In the genomic region with DNA sequence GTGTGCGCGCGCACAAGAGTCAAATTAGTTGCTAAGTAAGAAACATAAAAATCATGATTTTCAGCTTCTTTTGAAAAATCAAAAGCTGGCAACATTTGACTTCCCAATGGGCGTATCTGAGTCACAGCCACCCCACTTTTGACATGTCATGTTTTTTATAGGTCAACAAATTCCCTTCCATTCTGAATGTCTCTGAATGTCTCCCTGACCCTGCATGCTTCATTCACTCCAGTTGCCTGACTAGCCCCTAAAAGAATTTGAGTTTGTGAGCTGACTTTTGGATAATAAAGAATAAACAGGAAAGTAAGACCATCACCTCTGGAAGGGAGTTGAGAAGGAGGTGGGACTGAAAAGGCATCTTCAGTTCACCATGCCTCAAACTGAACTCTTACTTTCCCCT, we compare ENCODE assay signal across 25 cellular contexts.
"Had no signal": no experiment of that assay in that cellular context is flagged by ENCODE, and none has a peak within 500 bp of the region (broad histone marks: within the 10 kb centered on the region; RNA-seq: fewer than 3 reads in every experiment).

No MANE protein-coding gene starts in this region.

- H3K4me3 ChIP-seq: coronary artery, dorsolateral prefrontal cortex had no signal

- H3K27ac ChIP-seq: brain microvascular endothelial cell, coronary artery, dorsolateral prefrontal cortex had no signal

- DNase-seq: activated CD4-positive, alpha-beta memory T cell treated with anti-CD3 and anti-CD28 coated beads for 36 hours; activated CD4-positive, alpha-beta T cell treated with anti-CD3 and anti-CD28 coated beads for 36 hours; activated CD4-positive, alpha-beta T cell treated with anti-CD3 and anti-CD28 coated beads, Interleukin-2, amount 10 ng/mL, durations not matched to agents 24 days and 14 days; activated CD4-positive, CD25-positive, alpha-beta regulatory T cell; activated CD4-positive, CD25-positive, alpha-beta regulatory T cell treated with anti-CD3 and anti-CD28 coated beads, Interleukin-2, amount 50 U/mL, for 72 hours; activated CD8-positive, alpha-beta memory T cell treated with anti-CD3 and anti-CD28 coated beads, Interleukin-2, amount 10 ng/mL, durations not matched to agents 7 days and 5 days; activated CD8-positive, alpha-beta memory T cell treated with anti-CD3 and anti-CD28 coated beads, Interleukin-2, amount 50 U/mL, for 4 hours; activated CD8-positive, alpha-beta T cell treated with anti-CD3 and anti-CD28 coated beads, Interleukin-2, amount 10 ng/mL, durations not matched to agents 7 days and 5 days; activated effector memory CD4-positive, alpha-beta T cell treated with anti-CD3 and anti-CD28 coated beads, Interleukin-2, amount 50 U/mL, for 16 hours; activated naive CD4-positive, alpha-beta T cell treated with anti-CD3 and anti-CD28 coated beads for 36 hours; activated naive CD8-positive, alpha-beta T cell treated with anti-CD3 and anti-CD28 coated beads, Interleukin-2, amount 10 ng/mL, durations not matched to agents 7 days and 5 days; activated T-cell treated with anti-CD3 and anti-CD28 coated beads, Interleukin-2, amount 50 U/mL, for 1 hour; activated T-cell treated with anti-CD3 and anti-CD28 coated beads, Interleukin-2, amount 50 U/mL, for 48 hours; amniotic stem cell; anterior cingulate cortex; brain microvascular endothelial cell; dorsolateral prefrontal cortex; effector memory CD4-positive, alpha-beta T cell; endodermal cell; foreskin fibroblast; head of caudate nucleus; hippocampal formation; T1000 had no signal

- ATAC-seq: activated CD4-positive, alpha-beta T cell treated with anti-CD3 and anti-CD28 coated beads for 36 hours; activated CD8-positive, alpha-beta memory T cell treated with anti-CD3 and anti-CD28 coated beads, Interleukin-2, amount 10 ng/mL, durations not matched to agents 7 days and 5 days; activated CD8-positive, alpha-beta T cell treated with anti-CD3 and anti-CD28 coated beads, Interleukin-2, amount 10 ng/mL, durations not matched to agents 7 days and 5 days; esophagus mucosa had no signal

- H3K36me3 ChIP-seq: brain microvascular endothelial cell had no signal

- H3K27me3 ChIP-seq: brain microvascular endothelial cell had no signal
